8 cellular contexts compared by ENCODE assay signal in genomic region chr4:139553751-139554670, GRCh38. TPM values are rescaled to one million over a fixed set of nuclear protein-coding genes. Genes with fewer than 3 reads are reported as not detected.
DNase-seq lines count a peak whose midpoint lies in the region; ATAC-seq, FAIRE-seq and TF ChIP-seq lines count a peak whose summit lies in the region.

No MANE protein-coding gene starts in this region.

- H3K4me1 Mint-ChIP-seq in CD4-positive, CD25-positive, alpha-beta regulatory T cell: peaks cover 32 to 73% (median 60%) of the 10 kb centered on the region in 4 donors
- peaks cover 21% of the 10 kb centered on the region for H3K4me1 Mint-ChIP-seq in endothelial cell (ENCODE audit: unreplicated experiment)

- H3K27ac ChIP-seq in CD4-positive, CD25-positive, alpha-beta regulatory T cell (ENCODE audit: insufficient read depth, low read length, poor library complexity, severe bottlenecking): peak overlapping the region; percentile 93
- H3K27ac ChIP-seq in OCI-LY3 (ENCODE audit: low read length): no peak overlapping the region
- H3K27ac ChIP-seq in pancreas: peak overlapping the region; percentile 96 to 99 (median 98)

- no peak for TF ChIP-seq CTCF in OCI-LY3 (IDR thresholded peaks at IDR 0.05; ENCODE audit: low read depth, low read length)
- no peak for TF ChIP-seq CTCF in endothelial cell (IDR thresholded peaks at IDR 0.05; ENCODE audit: unreplicated experiment)
- TF ChIP-seq CTCF in pancreas (IDR thresholded peaks at IDR 0.05): no peak

- peak overlapping the region; percentile 91 for H3K4me3 ChIP-seq in CD4-positive, CD25-positive, alpha-beta regulatory T cell (ENCODE audit: low read depth, low read length)
- peak overlapping the region; percentile 88 for H3K4me3 ChIP-seq in OCI-LY3 (ENCODE audit: low read length)
- peak overlapping the region in 2 of 4 donors; percentile 86 to 89 for H3K4me3 ChIP-seq in pancreas

- intact Hi-C loops in pancreas (cut with DNase I): no loop called here

- H3K4me2 ChIP-seq in OCI-LY3 (ENCODE audit: low read length): peak overlapping the region; percentile 84

- ATAC-seq in CD4-positive, CD25-positive, alpha-beta regulatory T cell (ENCODE audit: low read depth in 2 of 2): no peak
- ATAC-seq in pancreas: no peak
- no peak for ATAC-seq in GM21723 (IDR thresholded peaks at IDR 0.05; ENCODE audit: unreplicated experiment)

- FAIRE-seq in pancreas (lab: Jason Lieb, UNC): no peak

- H3K36me3 ChIP-seq in CD4-positive, CD25-positive, alpha-beta regulatory T cell (ENCODE audit: control insufficient read depth, insufficient read depth, low read length): no peaks in the 10 kb centered on the region
- H3K36me3 ChIP-seq in OCI-LY3 (replicated peaks; ENCODE audit: low read depth, low read length) (no peaks in the 10 kb centered on the region), pancreas (no peaks in the 10 kb centered on the region)

- peaks cover 7% of the 10 kb centered on the region for H3K27me3 Mint-ChIP-seq in CD4-positive, CD25-positive, alpha-beta regulatory T cell
- peaks cover 17% of the 10 kb centered on the region for H3K27me3 Mint-ChIP-seq in endothelial cell (ENCODE audit: unreplicated experiment)

- H3K36me3 Mint-ChIP-seq in CD4-positive, CD25-positive, alpha-beta regulatory T cell: no peaks in the 10 kb centered on the region
- H3K36me3 Mint-ChIP-seq in endothelial cell (ENCODE audit: low read depth, unreplicated experiment): peaks cover 5% of the 10 kb centered on the region

- peaks cover 54% of the 10 kb centered on the region for H3K4me1 ChIP-seq in CD4-positive, CD25-positive, alpha-beta regulatory T cell (ENCODE audit: control insufficient read depth, insufficient read depth, low read length, poor library complexity, severe bottlenecking)
- peaks cover 28% of the 10 kb centered on the region for H3K4me1 ChIP-seq in OCI-LY3 (ENCODE audit: low read length)
- peaks cover 23 to 52% (median 25%) of the 10 kb centered on the region in 3 donors for H3K4me1 ChIP-seq in pancreas

- DNase-seq in CD4-positive, CD25-positive, alpha-beta regulatory T cell: no peak
- DNase-seq in endothelial cell (ENCODE audit: low spot score) (no peak), pancreas (no peak), GOT3 (lab: John Stamatoyannopoulos, UW) (no peak), NCI-H1092 (lab: John Stamatoyannopoulos, UW) (no peak)
- DNase-seq in central memory CD4-positive, alpha-beta T cell: no peak

- H2AFZ ChIP-seq in OCI-LY3 (ENCODE audit: low read depth, low read length): no peak overlapping the region

- peaks cover 0 to 1% (median 0%) of the 10 kb centered on the region in 7 donors for H3K9me3 Mint-ChIP-seq in CD4-positive, CD25-positive, alpha-beta regulatory T cell
- peaks cover 4% of the 10 kb centered on the region for H3K9me3 Mint-ChIP-seq in endothelial cell (ENCODE audit: unreplicated experiment)

- H4K20me1 ChIP-seq in OCI-LY3 (ENCODE audit: insufficient read depth, low read length): peaks cover 51% of the 10 kb centered on the region

- H3K9me3 ChIP-seq in CD4-positive, CD25-positive, alpha-beta regulatory T cell (ENCODE audit: control insufficient read depth in 2 of 2, low read length in 2 of 2): no peaks in the 10 kb centered on the region
- H3K9me3 ChIP-seq in OCI-LY3 (ENCODE audit: insufficient read depth, low read length): no peaks in the 10 kb centered on the region
- H3K9me3 ChIP-seq in pancreas: no peaks in the 10 kb centered on the region

- H3K27me3 ChIP-seq in CD4-positive, CD25-positive, alpha-beta regulatory T cell (ENCODE audit: control insufficient read depth, insufficient read depth, low read length): no peaks in the 10 kb centered on the region
- H3K27me3 ChIP-seq in OCI-LY3 (ENCODE audit: low read depth, low read length) (peaks cover 20% of the 10 kb centered on the region), pancreas (no peaks in the 10 kb centered on the region)

- peaks cover 70% of the 10 kb centered on the region for H3K79me2 ChIP-seq in OCI-LY3 (ENCODE audit: low read length)

- H3K9ac ChIP-seq in OCI-LY3 (ENCODE audit: low read length): peak overlapping the region; percentile 87

- peak overlapping the region; percentile 96 to 99 (median 98) for H3K4me3 Mint-ChIP-seq in CD4-positive, CD25-positive, alpha-beta regulatory T cell
- peak overlapping the region; percentile 94 for H3K4me3 Mint-ChIP-seq in endothelial cell (ENCODE audit: unreplicated experiment)

- H3K27ac Mint-ChIP-seq in CD4-positive, CD25-positive, alpha-beta regulatory T cell: peak overlapping the region; percentile 99 to 100 (median 99)
- H3K27ac Mint-ChIP-seq in endothelial cell (ENCODE audit: unreplicated experiment): no peak overlapping the region

- 37 to 42% methylated on average over 4 of the region's 4 CpGs for WGBS in pancreas, 2 donors

RNA-seq across cellular contexts. Expression of gene SETD7, which starts 2.0 kb away (rescaled TPM):
- total RNA-seq in CD4-positive, CD25-positive, alpha-beta regulatory T cell: 50.8 TPM
- 10 to 100 TPM in 2 of 4 donors, 1 to 10 TPM in 2; 8.9 to 13.8 (median 10.1) TPM for polyA plus RNA-seq in CD4-positive, CD25-positive, alpha-beta regulatory T cell
- total RNA-seq in endothelial cell (ENCODE audit: unreplicated experiment) (8.4 TPM), pancreas (10 to 100 TPM; 14.5 to 25.1 (median 18.3) TPM)
- polyA plus RNA-seq in pancreas: 1 to 10 TPM; 7.1 to 7.3 TPM
